17 cellular contexts compared by ENCODE assay signal in the genomic region with DNA sequence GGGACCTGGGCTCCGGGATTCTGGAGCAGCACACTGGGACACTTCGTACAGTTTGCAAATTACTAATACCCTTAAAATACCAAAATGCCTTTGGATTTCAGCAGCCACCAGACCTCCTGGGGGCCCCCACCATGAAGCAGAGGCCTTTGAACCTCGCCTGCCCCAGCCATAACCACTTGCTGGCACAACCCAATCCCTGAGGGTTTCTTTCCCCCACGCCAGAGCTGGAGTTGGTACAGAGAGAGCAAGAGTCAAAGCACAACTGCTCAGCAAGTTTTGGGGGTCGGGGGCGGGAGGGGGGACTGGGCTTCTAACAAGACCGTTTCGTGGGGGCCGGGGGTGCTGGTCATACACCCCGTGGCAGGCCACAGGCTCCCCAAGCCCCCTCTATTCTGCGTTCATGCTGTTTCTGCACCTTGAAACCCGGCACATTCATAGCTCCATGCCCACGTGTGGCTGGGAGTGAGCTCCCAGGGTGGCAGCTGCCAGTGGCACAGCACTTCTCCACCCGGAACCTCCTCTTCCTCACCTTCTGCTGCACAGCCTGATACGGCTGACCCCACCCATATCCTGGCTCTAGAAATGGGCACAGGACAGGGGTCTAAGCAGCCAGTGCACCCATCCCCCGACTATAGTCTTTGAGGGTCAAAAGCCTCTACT. TPM values are rescaled to one million over a fixed set of nuclear protein-coding genes. Genes with fewer than 3 reads are reported as not detected.
DNase-seq lines count a peak whose midpoint lies in the region; ATAC-seq, FAIRE-seq and TF ChIP-seq lines count a peak whose summit lies in the region.
"Had no signal": no experiment of that assay in that cellular context is flagged by ENCODE, and none has a peak within 500 bp of the region (broad histone marks: within the 10 kb centered on the region; RNA-seq: fewer than 3 reads in every experiment).

No MANE protein-coding gene starts in this region.

- H3K36me3 ChIP-seq in heart left ventricle (peaks cover 0 to 4% (median 0%) of the 10 kb centered on the region in 9 donors), H1 (ENCODE audit: control insufficient read depth in 2 of 4, insufficient read depth in 4 of 4, low read length in 3 of 4) (no peaks in the 10 kb centered on the region), transverse colon (no peaks in the 10 kb centered on the region)
- H3K36me3 ChIP-seq: neutrophil had no signal

- DNase-seq in heart left ventricle (peak in 1 of 5 donors; percentile 14), Right ventricle myocardium superior (no peak), H1 (ENCODE audit: low read depth in 1 of 2, low spot score in 2 of 2) (no peak), pons (ENCODE audit: low spot score) (peak; percentile 46), transverse colon (no peak)
- no peak for DNase-seq in activated CD8-positive, alpha-beta T cell treated with anti-CD3 and anti-CD28 coated beads for 36 hours
- DNase-seq in stimulated activated CD4-positive, alpha-beta T cell treated with anti-CD3 and anti-CD28 coated beads, Interleukin-4, amount 100 ng/mL, for 1 hour = no peak
- DNase-seq: DMS 273 treated with DMSO at 0.1 percent for 48 hours; kidney; NCI-H1105 treated with DMSO at 0.1 percent for 48 hours; stimulated activated CD4-positive, alpha-beta T cell treated with anti-CD3 and anti-CD28 coated beads, Interleukin-4, amount 100 ng/mL, for 24 hours had no signal

- 73 to 82% (median 80%) methylated on average over 12 to 16 of the region's 16 CpGs for WGBS in heart left ventricle, 4 donors
- WGBS in H1 (ENCODE audit: extremely low coverage in 1 of 2, insufficient coverage in 1 of 2, insufficient read length in 1 of 2, insufficient replicate concordance in 2 of 2, low coverage in 1 of 2, low lambda C conversion rate in 2 of 2, missing lambda C conversion rate in 1 of 2), 2 experiments = 91% methylated on average over 15 of the region's 16 CpGs; no CpG with 5 or more reads in 1 of the 2 experiments
- 71% methylated on average over 16 of the region's 16 CpGs; no CpG with 5 or more reads in 1 of the 2 donors for WGBS in transverse colon (ENCODE audit: low coverage in 1 of 2), 2 donors

- no peak overlapping the region for H3K27ac Mint-ChIP-seq in activated CD8-positive, alpha-beta T cell treated with anti-CD3 and anti-CD28 coated beads for 36 hours
- H3K27ac Mint-ChIP-seq: T-helper 2 cell treated with Interferon-gamma antibody and Interleukin-4, amounts not matched to agents 5 μg/mL and 100 μg/mL, for 36 hours had no signal

- POLR2A ChIA-PET in H1 (lab: Charles Lee; ENCODE audit: partially characterized antibody) = interaction anchor here (0.6 kb wide), 1 partner anchor 1267 kb away, joined by 3 read pairs; no protein-coding TSS in a partner anchor
- POLR2A ChIA-PET in activated CD8-positive, alpha-beta T cell treated with anti-CD3 and anti-CD28 coated beads for 36 hours (lab: Charles Lee) = interaction anchor here (0.6 to 8.7 kb wide), 8 partner anchors 8 to 76 kb away, joined by 3 to 59 read pairs (median 4); partner anchors contain the start of genes C19orf12, PLEKHF1 and POP4

- intact Hi-C loops in heart left ventricle (cut with DNase I) (no loop called here), Right ventricle myocardium superior (cut with DNase I) (no loop called here), transverse colon (cut with DNase I; ENCODE audit: low total_unique reads) (no loop called here)
- intact Hi-C loops in activated CD8-positive, alpha-beta T cell treated with anti-CD3 and anti-CD28 coated beads for 36 hours (cut with micrococcal nuclease) = no loop called here

- H3K9ac ChIP-seq in H1 (replicated peaks in 1 of 4; ENCODE audit: extremely low read depth in 1 of 4, low read depth in 3 of 4, low read length in 3 of 4) = no peak overlapping the region
- H3K9ac ChIP-seq: KMS-11 had no signal

- peak overlapping the region; percentile 61; the same call in 1 of the 2 replicates for H2BK15ac ChIP-seq in H1 (ENCODE audit: low read length)

- H4K20me1 ChIP-seq in H1 (replicated peaks in 1 of 2; ENCODE audit: control insufficient read depth in 1 of 2, insufficient read depth in 2 of 2, low read length in 2 of 2) = no peaks in the 10 kb centered on the region

- no peak overlapping the region for H3K18ac ChIP-seq in H1 (ENCODE audit: extremely low read depth, low read length)

- H3K23ac ChIP-seq in H1 (ENCODE audit: insufficient read length) = no peak overlapping the region

- H2BK5ac ChIP-seq in H1 (ENCODE audit: low read depth, low read length) = no peak overlapping the region

- no peaks in the 10 kb centered on the region for H3K79me2 ChIP-seq in H1 (ENCODE audit: control insufficient read depth in 1 of 2, insufficient read depth in 2 of 2, low read length in 2 of 2)

- peaks cover 62% of the 10 kb centered on the region for H3K4me1 Mint-ChIP-seq in activated CD8-positive, alpha-beta T cell treated with anti-CD3 and anti-CD28 coated beads for 36 hours (ENCODE audit: low read depth)

- H2BK12ac ChIP-seq in H1 (ENCODE audit: low read depth, low read length) = no peak overlapping the region

- H3K27me3 ChIP-seq in heart left ventricle (no peaks in the 10 kb centered on the region), H1 (replicated peaks in 1 of 4; ENCODE audit: control insufficient read depth in 3 of 4, extremely low read depth in 1 of 4, insufficient read depth in 3 of 4, low read length in 3 of 4) (no peaks in the 10 kb centered on the region; a peak in 1 of 7 replicates), transverse colon (no peaks in the 10 kb centered on the region)
- H3K27me3 ChIP-seq: neutrophil had no signal

- no peak overlapping the region for H3K4ac ChIP-seq in H1 (replicated peaks; ENCODE audit: insufficient read length, low read depth, low read length)

- no peaks in the 10 kb centered on the region for H3K9me3 Mint-ChIP-seq in activated CD8-positive, alpha-beta T cell treated with anti-CD3 and anti-CD28 coated beads for 36 hours
- H3K9me3 Mint-ChIP-seq: T-helper 2 cell treated with Interferon-gamma antibody and Interleukin-4, amounts not matched to agents 5 μg/mL and 100 μg/mL, for 36 hours had no signal

- H3K4me3 ChIP-seq in heart left ventricle = no peak overlapping the region
- no peak overlapping the region for H3K4me3 ChIP-seq in H1 (ENCODE audit: extremely low read depth in 1 of 4, insufficient read depth in 2 of 4, low read depth in 3 of 4, low read length in 4 of 4)
- H3K4me3 ChIP-seq in transverse colon = no peak overlapping the region

- peak overlapping the region; percentile 65 for H4K5ac ChIP-seq in H1 (ENCODE audit: insufficient read length, low read depth, low read length)

- H3K23me2 ChIP-seq in H1 (ENCODE audit: low read depth, low read length) = no peaks in the 10 kb centered on the region

- TF ChIP-seq RAD21 in H1 (IDR thresholded peaks at IDR 0.05 in 1 of 2, conservative IDR thresholded peaks at IDR 0.05 in 1 of 2; ENCODE audit: low read depth in 2 of 2, low read length in 2 of 2) = no peak

- no peak for FAIRE-seq in H1 (lab: Jason Lieb, UNC)
- FAIRE-seq: GM12891, kidney had no signal

- no peak overlapping the region for H3K4me3 Mint-ChIP-seq in activated CD8-positive, alpha-beta T cell treated with anti-CD3 and anti-CD28 coated beads for 36 hours
- H3K4me3 Mint-ChIP-seq: T-helper 2 cell treated with Interferon-gamma antibody and Interleukin-4, amounts not matched to agents 5 μg/mL and 100 μg/mL, for 36 hours had no signal

- no peak overlapping the region for H2AK5ac ChIP-seq in H1 (ENCODE audit: low read depth, low read length)

- H4K8ac ChIP-seq in H1 (ENCODE audit: extremely low read depth, insufficient read depth, low read length) = peak overlapping the region; percentile 25; the same call in 1 of the 2 replicates

- H2BK120ac ChIP-seq in H1 (replicated peaks; ENCODE audit: low read depth, low read length) = no peak overlapping the region

- H3K4me1 ChIP-seq in heart left ventricle (peaks cover 6 to 60% (median 47%) of the 10 kb centered on the region in 12 donors), H1 (replicated peaks in 1 of 4; ENCODE audit: control insufficient read depth in 3 of 4, insufficient read depth in 4 of 4, low read length in 3 of 4) (peaks cover 0 to 4% (median 0%) of the 10 kb centered on the region in 4 experiments; a peak in 2 of 7 replicates), transverse colon (peaks cover 0 to 34% (median 10%) of the 10 kb centered on the region in 4 donors)

- TF ChIP-seq EP300 in H1 (IDR thresholded peaks at IDR 0.05; ENCODE audit: borderline replicate concordance in 1 of 2, low read depth in 2 of 2, low read length in 2 of 2) (no peak), transverse colon (IDR thresholded peaks at IDR 0.05; ENCODE audit: low read depth) (no peak)

- no peaks in the 10 kb centered on the region for H3K27me3 Mint-ChIP-seq in activated CD8-positive, alpha-beta T cell treated with anti-CD3 and anti-CD28 coated beads for 36 hours

- TF ChIP-seq CTCF in heart left ventricle (IDR thresholded peaks at IDR 0.05) (no peak), H1 (IDR thresholded peaks at IDR 0.05; ENCODE audit: control extremely low read depth in 1 of 3, insufficient read depth in 1 of 3, low read depth in 1 of 3, low read length in 3 of 3) (no peak), transverse colon (IDR thresholded peaks at IDR 0.05) (no peak)
- TF ChIP-seq CTCF in activated CD8-positive, alpha-beta T cell treated with anti-CD3 and anti-CD28 coated beads for 36 hours (IDR thresholded peaks at IDR 0.05) = no peak

- in situ Hi-C loops in transverse colon (cut with MboI; ENCODE audit: low pct_ligation_motif_present in 1 of 4, low pct_unique_long_range_greater_than_20kb in 1 of 4, low sequenced_read_pairs in 3 of 4) = no loop called here

- H3K79me1 ChIP-seq in H1 (ENCODE audit: low read depth, low read length) = no peaks in the 10 kb centered on the region

- ATAC-seq in heart left ventricle = no peak
- no peak for ATAC-seq in Right ventricle myocardium superior (ENCODE audit: poor library complexity)
- no peak for ATAC-seq in activated CD8-positive, alpha-beta T cell treated with anti-CD3 and anti-CD28 coated beads for 36 hours
- no peak for ATAC-seq in HG03520 (IDR thresholded peaks at IDR 0.05; ENCODE audit: unreplicated experiment)
- ATAC-seq: HCT116 had no signal

- H3K9me3 ChIP-seq in heart left ventricle (no peaks in the 10 kb centered on the region), H1 (ENCODE audit: insufficient read depth in 2 of 2, low read depth in 1 of 2, low read length in 1 of 2) (no peaks in the 10 kb centered on the region), transverse colon (no peaks in the 10 kb centered on the region)
- H3K9me3 ChIP-seq: neutrophil had no signal

- CTCF ChIA-PET in H1 (lab: Charles Lee; ENCODE audit: partially characterized antibody) = interaction anchor here (0.9 to 2.0 kb wide), 4 partner anchors 11 to 72 kb away, joined by 4 to 7 read pairs (median 6); no protein-coding TSS in a partner anchor
- CTCF ChIA-PET in activated CD8-positive, alpha-beta T cell treated with anti-CD3 and anti-CD28 coated beads for 36 hours (lab: Charles Lee) = interaction anchor here (2.1 to 4.0 kb wide), 5 partner anchors 8 to 72 kb away, joined by 9 to 18 read pairs (median 15); no protein-coding TSS in a partner anchor

- H3K14ac ChIP-seq in H1 (ENCODE audit: insufficient read length) = no peak overlapping the region

- H2AFZ ChIP-seq in H1 (ENCODE audit: low read length) = no peak overlapping the region

- no peak overlapping the region for H2BK20ac ChIP-seq in H1 (ENCODE audit: low read length)

- TF ChIP-seq POLR2A in heart left ventricle (IDR thresholded peaks at IDR 0.05) (no peak), H1 (IDR thresholded peaks at IDR 0.05; ENCODE audit: control extremely low read depth in 1 of 2, low read depth in 2 of 2, low read length in 2 of 2) (no peak), transverse colon (IDR thresholded peaks at IDR 0.05) (no peak)

- H3K36me3 Mint-ChIP-seq in activated CD8-positive, alpha-beta T cell treated with anti-CD3 and anti-CD28 coated beads for 36 hours (ENCODE audit: low read depth) = no peaks in the 10 kb centered on the region

- no peak overlapping the region for H3K56ac ChIP-seq in H1 (replicated peaks; ENCODE audit: insufficient read length, low read depth, low read length)

- H3K4me2 ChIP-seq in H1 (ENCODE audit: insufficient read depth in 1 of 2, low read depth in 2 of 2, low read length in 2 of 2) = no peak overlapping the region
- H3K4me2 ChIP-seq: KMS-11 had no signal

- H3K27ac ChIP-seq in heart left ventricle (peak overlapping the region in 9 of 12 donors; percentile 13 to 88 (median 55)), H1 (ENCODE audit: low read depth, low read length) (no peak overlapping the region), transverse colon (peak overlapping the region in 3 of 4 donors; percentile 47 to 55 (median 53))
- H3K27ac ChIP-seq: KMS-11, neutrophil had no signal

- H4K91ac ChIP-seq in H1 (replicated peaks; ENCODE audit: insufficient read length, low read length) = no peak overlapping the region

RNA-seq across cellular contexts. Expression of gene PLEKHF1, which starts 17.1 kb away (rescaled TPM):
- total RNA-seq in heart left ventricle (10 to 100 TPM in 8 of 9 donors, 1 to 10 TPM in 1; 7.8 to 46.1 (median 17.5) TPM), Right ventricle myocardium superior (39.9 TPM), transverse colon (10 to 100 TPM in 3 of 4 donors, 1 to 10 TPM in 1; 8.6 to 38.8 (median 14.2) TPM)
- polyA plus RNA-seq in heart left ventricle (10 to 100 TPM; 38.6 to 42.0 TPM), H1 (2011; rRNA removed) (18.4 and 21.8 TPM in 2 replicates)
- total RNA-seq in H1 (2021; fragmentation: NEBNext Ultra II Directional; extraction: Animal tissue kit (Norgen Biotek cat#: 25700)) = 11.1 and 12.0 TPM in 2 replicates
- polyA plus RNA-seq in H1 (2011; cell fraction: cytosol; rRNA removed) = 16.3 TPM
- polyA plus RNA-seq in H1 (2011; cell fraction: nucleus; rRNA removed) = 15.9 TPM
- 5.3 to 10.2 TPM (median 9.3 TPM) in 4 replicates for polyA plus RNA-seq in H1 (2012, experiment 1 of 2)
- polyA plus RNA-seq in H1 (2012, experiment 2 of 2) = 11.5 TPM
- polyA plus RNA-seq in H1 (2013, experiment 1 of 2) = 6.0 TPM
- 5.8 TPM for polyA plus RNA-seq in H1 (2013, experiment 2 of 2)
- 6.3 and 6.7 TPM in 2 replicates for polyA minus RNA-seq in H1 (2011; rRNA and poly(A)+ RNA removed)
- 11.9 TPM for polyA minus RNA-seq in H1 (2011; cell fraction: cytosol; rRNA and poly(A)+ RNA removed)
- polyA minus RNA-seq in H1 (2011; cell fraction: nucleus; rRNA and poly(A)+ RNA removed) = 18.6 TPM
- 10 to 100 TPM; 30.4 to 31.7 TPM for total RNA-seq in activated CD8-positive, alpha-beta T cell treated with anti-CD3 and anti-CD28 coated beads for 36 hours

RNA-seq across cellular contexts. Expression of gene C19orf12, which starts 32.7 kb away (rescaled TPM):
- total RNA-seq in heart left ventricle (10 to 100 TPM; 35.7 to 80.3 (median 49.2) TPM), Right ventricle myocardium superior (59.9 TPM), transverse colon (10 to 100 TPM; 13.9 to 33.3 (median 21.4) TPM)
- polyA plus RNA-seq in heart left ventricle (10 to 100 TPM; 34.0 to 47.1 TPM), H1 (2011; rRNA removed) (10.7 and 14.6 TPM in 2 replicates)
- total RNA-seq in H1 (2021; fragmentation: NEBNext Ultra II Directional; extraction: Animal tissue kit (Norgen Biotek cat#: 25700)) = 11.9 and 14.5 TPM in 2 replicates
- polyA plus RNA-seq in H1 (2011; cell fraction: cytosol; rRNA removed) = 10.5 TPM
- polyA plus RNA-seq in H1 (2011; cell fraction: nucleus; rRNA removed) = 12.9 TPM
- 9.6 to 12.2 TPM (median 10.7 TPM) in 4 replicates for polyA plus RNA-seq in H1 (2012, experiment 1 of 2)
- 10.7 TPM for polyA plus RNA-seq in H1 (2012, experiment 2 of 2)
- 8.8 TPM for polyA plus RNA-seq in H1 (2013, experiment 1 of 2)
- polyA plus RNA-seq in H1 (2013, experiment 2 of 2) = 8.9 TPM
- polyA minus RNA-seq in H1 (2011; rRNA and poly(A)+ RNA removed) = 3.7 and 3.8 TPM in 2 replicates
- polyA minus RNA-seq in H1 (2011; cell fraction: cytosol; rRNA and poly(A)+ RNA removed) = 5.4 TPM
- polyA minus RNA-seq in H1 (2011; cell fraction: nucleus; rRNA and poly(A)+ RNA removed) = 7.5 TPM
- total RNA-seq in activated CD8-positive, alpha-beta T cell treated with anti-CD3 and anti-CD28 coated beads for 36 hours = 10 to 100 TPM; 33.3 to 36.6 TPM
